12 cellular contexts compared by ENCODE assay signal in the genomic region with DNA sequence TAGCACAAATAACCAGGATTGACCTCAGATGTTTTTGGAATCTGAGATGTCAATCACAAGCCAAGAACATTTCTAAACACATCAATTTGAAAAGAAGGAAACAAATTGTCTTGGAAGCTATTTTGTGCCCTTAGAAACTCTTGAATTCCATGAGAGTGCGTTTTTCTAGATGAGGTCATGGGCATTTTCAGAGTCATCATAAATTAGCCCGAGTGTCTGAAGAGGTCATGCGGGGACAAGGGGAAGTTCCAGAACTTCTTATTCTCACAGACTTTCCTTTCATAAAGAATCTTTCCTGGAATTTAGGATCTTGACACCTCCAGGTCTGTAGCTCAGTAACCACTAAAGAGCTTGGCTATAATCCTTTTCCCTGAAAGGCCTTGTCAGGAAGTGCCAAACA. TPM values are rescaled to one million over a fixed set of nuclear protein-coding genes. Genes with fewer than 3 reads are reported as not detected.
DNase-seq lines count a peak whose midpoint lies in the region; ATAC-seq lines count a peak whose summit lies in the region.
"Had no signal": no experiment of that assay in that cellular context is flagged by ENCODE, and none has a peak within 500 bp of the region (broad histone marks: within the 10 kb centered on the region; RNA-seq: fewer than 3 reads in every experiment).

No MANE protein-coding gene starts in this region.

- H3K4me3 Mint-ChIP-seq in activated T-helper 17 cell treated with anti-CD3 and anti-CD28 coated beads, Interleukin-2, amount 50 U/mL, for 72 hours = peak overlapping the region; percentile 72

- H3K27me3 Mint-ChIP-seq in activated T-helper 17 cell treated with anti-CD3 and anti-CD28 coated beads, Interleukin-2, amount 50 U/mL, for 72 hours = no peaks in the 10 kb centered on the region

- peaks cover 55% of the 10 kb centered on the region for H3K4me1 Mint-ChIP-seq in activated T-helper 17 cell treated with anti-CD3 and anti-CD28 coated beads, Interleukin-2, amount 50 U/mL, for 72 hours

- peak overlapping the region; percentile 91 for H3K27ac Mint-ChIP-seq in activated T-helper 17 cell treated with anti-CD3 and anti-CD28 coated beads, Interleukin-2, amount 50 U/mL, for 72 hours

- H3K36me3 Mint-ChIP-seq in activated T-helper 17 cell treated with anti-CD3 and anti-CD28 coated beads, Interleukin-2, amount 50 U/mL, for 72 hours (ENCODE audit: low read depth) = peaks cover 100% of the 10 kb centered on the region

- DNase-seq in A172 (ENCODE audit: low spot score) = peak; percentile 62
- DNase-seq in GF-D8 (lab: John Stamatoyannopoulos, UW) = peak; percentile 57
- DNase-seq in left kidney (ENCODE audit: low read depth, low spot score) = peak; percentile 26
- DNase-seq in NCI-H1048 (lab: John Stamatoyannopoulos, UW) = no peak
- DNase-seq in DMS53 treated with DMSO at 0.1 percent for 48 hours (lab: John Stamatoyannopoulos, UW; ENCODE audit: unreplicated experiment) = no peak
- DNase-seq: caudate nucleus, NCI-H1694 treated with DMSO at 0.1 percent for 48 hours had no signal

- no peak for ATAC-seq in activated T-helper 17 cell treated with anti-CD3 and anti-CD28 coated beads, Interleukin-2, amount 50 U/mL, for 72 hours (replicated peaks)
- no peak for ATAC-seq in HG02884 (IDR thresholded peaks at IDR 0.05; ENCODE audit: unreplicated experiment)
- ATAC-seq in esophagus mucosa = no peak
- ATAC-seq: Panc1 had no signal

- H3K9me3 Mint-ChIP-seq in activated T-helper 17 cell treated with anti-CD3 and anti-CD28 coated beads, Interleukin-2, amount 50 U/mL, for 72 hours = no peaks in the 10 kb centered on the region

RNA-seq across cellular contexts. Expression of a gene that starts 28.2 kb away (rescaled TPM):
- not detected in 2 replicates for total RNA-seq in A172 (2014; rRNA removed; shearing (Covaris generic))
- 1,000 to 10,000 TPM; 1,342 to 1,348 TPM for total RNA-seq in activated T-helper 17 cell treated with anti-CD3 and anti-CD28 coated beads, Interleukin-2, amount 50 U/mL, for 72 hours
- 1.4 TPM for total RNA-seq in esophagus mucosa
- total RNA-seq: glomerular endothelial cell had no signal

RNA-seq across cellular contexts. Expression of a gene that starts 54.9 kb away (rescaled TPM):
- total RNA-seq in A172 (2014; rRNA removed; shearing (Covaris generic)) = 56.5 and 70.3 TPM in 2 replicates
- total RNA-seq in activated T-helper 17 cell treated with anti-CD3 and anti-CD28 coated beads, Interleukin-2, amount 50 U/mL, for 72 hours = 100 to 1,000 TPM; 157 to 253 TPM
- total RNA-seq in esophagus mucosa = 57.5 TPM

RNA-seq across cellular contexts. Expression of a gene that starts 56.6 kb away (rescaled TPM):
- total RNA-seq in A172 (2014; rRNA removed; shearing (Covaris generic)) = 10.3 and 16.3 TPM in 2 replicates
- 10 to 100 TPM; 25.5 to 28.2 TPM for total RNA-seq in activated T-helper 17 cell treated with anti-CD3 and anti-CD28 coated beads, Interleukin-2, amount 50 U/mL, for 72 hours
- 5.2 TPM for total RNA-seq in esophagus mucosa

Comparison
In these comparisons a context has a peak if more than half of its experiments do, and no peak if none do; other contexts are left out.
1. DNase-seq: peak in A172 (single experiment), GF-D8 (single experiment) and left kidney (single experiment); none in NCI-H1048 (single experiment) and DMS53 treated with DMSO at 0.1 percent for 48 hours (single experiment).
2. RNA of a gene that starts 28.2 kb away (total RNA-seq): 1,342 to 1,348 TPM in activated T-helper 17 cell treated with anti-CD3 and anti-CD28 coated beads, Interleukin-2, amount 50 U/mL, for 72 hours; 1.4 TPM in esophagus mucosa (single experiment) and not detected in A172; every median in the first group is over 100 times any median in the second.